In the genomic region with DNA sequence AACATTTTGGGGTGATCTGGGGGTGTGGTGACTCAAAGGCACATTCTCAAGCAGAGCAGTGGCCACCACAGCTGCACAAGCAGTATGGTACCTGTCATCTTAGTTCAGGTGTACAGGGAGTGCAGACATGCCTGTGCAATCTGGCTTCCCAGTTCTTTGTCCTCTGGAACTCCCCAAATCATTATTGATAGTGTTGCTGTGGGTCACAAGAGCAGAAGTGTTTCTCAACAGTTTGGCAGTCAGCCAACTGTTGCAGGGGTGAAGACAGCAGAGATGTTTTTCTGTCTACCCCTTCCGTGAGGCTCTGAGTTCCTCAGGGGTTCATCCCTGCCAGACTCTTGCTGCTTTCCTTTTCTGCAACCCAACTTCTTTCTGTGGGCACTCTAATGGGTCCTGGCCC, we compare ENCODE assay signal across 17 cellular contexts.
A peak's percentile ranks its signal among the peaks of the same experiment; 100 is the strongest.
DNase-seq lines count a peak whose midpoint lies in the region; ATAC-seq and TF ChIP-seq lines count a peak whose summit lies in the region.
"Had no signal": no experiment of that assay in that cellular context is flagged by ENCODE, and none has a peak within 500 bp of the region (broad histone marks: within the 10 kb centered on the region; RNA-seq: fewer than 3 reads in every experiment).

No MANE protein-coding gene starts in this region.

- DNase-seq in SHP77 (lab: John Stamatoyannopoulos, UW) (peak; percentile 23 to 26), SHP77 treated with DMSO at 0.1 percent for 48 hours (lab: John Stamatoyannopoulos, UW) (no peak), RPMI8226 (peak; percentile 64), fibroblast of gingiva (ENCODE audit: low read depth) (peak; percentile 15), psoas muscle (peak; percentile 15 to 45), NCI-H2081 (lab: John Stamatoyannopoulos, UW) (no peak), dorsolateral prefrontal cortex (no peak), HK-2 (ENCODE audit: unreplicated experiment) (no peak)
- DNase-seq: activated CD4-positive, alpha-beta T cell treated with anti-CD3 and anti-CD28 coated beads for 1 hour; activated T-cell treated with anti-CD3 and anti-CD28 coated beads for 4 hours; DMS79 treated with DMSO at 0.1 percent for 48 hours; natural killer cell; NCI-H1930; PC-3; retina; stimulated activated naive B cell treated with anti-CD40 and anti-IgM and Interleukin-4, amounts not matched to agents 10 μg/mL and 1 μg/mL and 100 μg/mL, for 72 hours; T-helper 1 cell had no signal

- H3K27me3 ChIP-seq in psoas muscle (ENCODE audit: insufficient read depth in 3 of 3, low read length in 2 of 3) (no peaks in the 10 kb centered on the region), dorsolateral prefrontal cortex (no peaks in the 10 kb centered on the region)

- no peak overlapping the region for H3K4me3 ChIP-seq in psoas muscle
- no peak overlapping the region for H3K4me3 ChIP-seq in dorsolateral prefrontal cortex

- H3K27ac ChIP-seq in psoas muscle = no peak overlapping the region
- no peak overlapping the region for H3K27ac ChIP-seq in dorsolateral prefrontal cortex

- ATAC-seq in psoas muscle = no peak
- ATAC-seq: natural killer cell; PC-3; stimulated activated naive B cell treated with anti-CD40 and anti-IgM and Interleukin-4, amounts not matched to agents 10 μg/mL and 1 μg/mL and 100 μg/mL, for 72 hours had no signal

- 14 to 29% (median 17%) methylated on average over 1 of the region's 1 CpG for WGBS in psoas muscle, 3 donors

- no peaks in the 10 kb centered on the region for H3K4me1 ChIP-seq in psoas muscle

- H3K9me3 ChIP-seq in psoas muscle = no peaks in the 10 kb centered on the region

- no peaks in the 10 kb centered on the region for H3K36me3 ChIP-seq in psoas muscle (ENCODE audit: insufficient read depth in 1 of 2, low read depth in 1 of 2)

- TF ChIP-seq CTCF in psoas muscle (IDR thresholded peaks at IDR 0.05) (no peak), dorsolateral prefrontal cortex (IDR thresholded peaks at IDR 0.05 in 54 of 56, conservative IDR thresholded peaks at IDR 0.05 in 2 of 56; ENCODE audit: low read depth in 1 of 56, partially characterized antibody in 56 of 56) (no peak)

- intact Hi-C loops in psoas muscle (cut with DNase I) (no loop called here), dorsolateral prefrontal cortex (cut with DNase I) (no loop called here)

Comparison
In these comparisons a context has a peak if more than half of its experiments do, and no peak if none do; other contexts are left out.
1. DNase-seq: peak in SHP77 (2 of 2), RPMI8226 (single experiment), fibroblast of gingiva (single experiment) and psoas muscle (2 of 2); none in SHP77 treated with DMSO at 0.1 percent for 48 hours (single experiment), NCI-H2081 (0 of 2), dorsolateral prefrontal cortex (0 of 10) and HK-2 (single experiment).